14 cellular contexts compared by ENCODE assay signal in the genomic region with DNA sequence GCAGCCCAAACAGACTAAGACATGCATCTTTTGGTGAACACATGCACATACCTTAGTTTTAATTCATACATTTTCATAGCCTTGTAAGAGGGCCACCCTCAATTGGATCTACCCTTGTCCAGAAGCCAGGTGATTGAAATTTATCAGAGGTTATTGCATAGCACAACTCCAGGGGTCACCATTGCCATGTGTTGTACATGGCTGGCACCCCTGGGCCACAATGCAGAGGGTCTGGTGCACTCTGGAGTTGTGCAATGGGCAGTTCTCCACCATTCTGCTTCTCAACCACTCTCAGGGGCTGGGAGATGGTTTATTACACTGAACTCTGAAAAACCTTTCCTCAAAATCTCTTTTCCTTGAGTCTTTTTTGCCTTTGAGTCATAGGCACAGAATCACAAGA.
DNase-seq lines count a peak whose midpoint lies in the region; ATAC-seq and TF ChIP-seq lines count a peak whose summit lies in the region.
"Had no signal": no experiment of that assay in that cellular context is flagged by ENCODE, and none has a peak within 500 bp of the region (broad histone marks: within the 10 kb centered on the region; RNA-seq: fewer than 3 reads in every experiment).

No MANE protein-coding gene starts in this region.

- H3K4me1 Mint-ChIP-seq in WTC11, result peaks cover 4% of the 10 kb centered on the region
- no peaks in the 10 kb centered on the region for H3K4me1 Mint-ChIP-seq in activated naive CD8-positive, alpha-beta T cell treated with anti-CD3 and anti-CD28 coated beads for 36 hours
- H3K4me1 Mint-ChIP-seq: CD4-positive, alpha-beta memory T cell had no signal

- no peak overlapping the region for H3K27ac ChIP-seq in aorta (ENCODE audit: low read depth in 1 of 2, low read length in 2 of 2)
- H3K27ac ChIP-seq: C4-2B had no signal

- H3K4me1 ChIP-seq in aorta (ENCODE audit: control insufficient read depth in 1 of 2, insufficient read depth in 2 of 2, low read length in 2 of 2), result no peaks in the 10 kb centered on the region
- H3K4me1 ChIP-seq: BE2C had no signal

- intact Hi-C loops in aorta (cut with DNase I), result no loop called here

- H3K36me3 ChIP-seq in H7 (replicated peaks; ENCODE audit: control insufficient read depth, insufficient read depth, low read length) (no peaks in the 10 kb centered on the region), aorta (ENCODE audit: control insufficient read depth in 1 of 2, insufficient read depth in 2 of 2, low read length in 1 of 2) (no peaks in the 10 kb centered on the region)
- H3K36me3 ChIP-seq: BE2C had no signal

- no peaks in the 10 kb centered on the region for H3K36me3 Mint-ChIP-seq in WTC11
- H3K36me3 Mint-ChIP-seq in activated naive CD8-positive, alpha-beta T cell treated with anti-CD3 and anti-CD28 coated beads for 36 hours, result no peaks in the 10 kb centered on the region
- H3K36me3 Mint-ChIP-seq: CD4-positive, alpha-beta memory T cell had no signal

- no peaks in the 10 kb centered on the region; the same call in 1 of the 2 replicates for H3K27me3 ChIP-seq in H7 (ENCODE audit: control insufficient read depth, insufficient read depth, low read length)
- H3K27me3 ChIP-seq in aorta (ENCODE audit: control insufficient read depth in 1 of 2, insufficient read depth in 2 of 2, low read length in 1 of 2), result no peaks in the 10 kb centered on the region
- H3K27me3 ChIP-seq: BE2C had no signal

- POLR2A ChIA-PET in WTC11 (lab: Charles Lee), result no interaction called here

- CTCF ChIA-PET in WTC11 (lab: Charles Lee), result interaction anchor here (0.6 to 1.8 kb wide), 3 partner anchors 127 to 360 kb away, joined by 3 to 8 read pairs (median 4); no protein-coding TSS in a partner anchor

- H3K9me3 Mint-ChIP-seq in WTC11, result 0 out of 2 replicates have a peak, but pooled peaks cover 6% of the 10 kb centered on the region
- H3K9me3 Mint-ChIP-seq in activated naive CD8-positive, alpha-beta T cell treated with anti-CD3 and anti-CD28 coated beads for 36 hours, result peaks cover 3% of the 10 kb centered on the region

- DNase-seq in Daoy (ENCODE audit: low read depth) (peak; percentile 12), H7 (peak; percentile 43), WTC11 (ENCODE audit: low spot score) (no peak), iPS-NIHi7 (ENCODE audit: extremely low spot score) (peak; percentile 24), aorta (no peak)
- no peak for DNase-seq in activated naive CD8-positive, alpha-beta T cell treated with anti-CD3 and anti-CD28 coated beads for 36 hours
- DNase-seq: BE2C; CD4-positive, alpha-beta memory T cell; DND-41; GOT3; KBM-7 had no signal

- no peak overlapping the region for H3K4me3 Mint-ChIP-seq in WTC11
- H3K4me3 Mint-ChIP-seq in activated naive CD8-positive, alpha-beta T cell treated with anti-CD3 and anti-CD28 coated beads for 36 hours, result no peak overlapping the region
- H3K4me3 Mint-ChIP-seq: CD4-positive, alpha-beta memory T cell had no signal

- H3K9me3 ChIP-seq in aorta (ENCODE audit: control insufficient read depth, low read length), result no peaks in the 10 kb centered on the region
- H3K9me3 ChIP-seq: BE2C had no signal

- ATAC-seq in WTC11 (peak; percentile 36; the same call in 1 of the 2 replicates), aorta (ENCODE audit: low FRiP score) (no peak), GM21576 (IDR thresholded peaks at IDR 0.05; ENCODE audit: unreplicated experiment) (no peak)
- ATAC-seq: HCT116 had no signal

- H3K27me3 Mint-ChIP-seq in WTC11 (ENCODE audit: low read depth), result no peaks in the 10 kb centered on the region
- H3K27me3 Mint-ChIP-seq in activated naive CD8-positive, alpha-beta T cell treated with anti-CD3 and anti-CD28 coated beads for 36 hours, result no peaks in the 10 kb centered on the region
- H3K27me3 Mint-ChIP-seq: CD4-positive, alpha-beta memory T cell had no signal

- TF ChIP-seq CTCF in WTC11 (IDR thresholded peaks at IDR 0.05), result no peak

- no peak overlapping the region for H3K4me3 ChIP-seq in H7 (ENCODE audit: insufficient read depth, low read depth, low read length)
- H3K4me3 ChIP-seq in aorta (ENCODE audit: low read length in 2 of 2), result no peak overlapping the region

- H3K27ac Mint-ChIP-seq in WTC11, result no peak overlapping the region
- H3K27ac Mint-ChIP-seq in activated naive CD8-positive, alpha-beta T cell treated with anti-CD3 and anti-CD28 coated beads for 36 hours, result no peak overlapping the region
- H3K27ac Mint-ChIP-seq: CD4-positive, alpha-beta memory T cell had no signal

TF ChIP-seq in WTC11, 78 proteins besides CTCF, POLR2A, EP300 and RAD21 (continues in another document):
- TF ChIP-seq IRF2 (CRISPR knock-in tag; IDR thresholded peaks at IDR 0.05; ENCODE audit: borderline replicate concordance, low read depth), result no peak
- TF ChIP-seq, protein P1, sequence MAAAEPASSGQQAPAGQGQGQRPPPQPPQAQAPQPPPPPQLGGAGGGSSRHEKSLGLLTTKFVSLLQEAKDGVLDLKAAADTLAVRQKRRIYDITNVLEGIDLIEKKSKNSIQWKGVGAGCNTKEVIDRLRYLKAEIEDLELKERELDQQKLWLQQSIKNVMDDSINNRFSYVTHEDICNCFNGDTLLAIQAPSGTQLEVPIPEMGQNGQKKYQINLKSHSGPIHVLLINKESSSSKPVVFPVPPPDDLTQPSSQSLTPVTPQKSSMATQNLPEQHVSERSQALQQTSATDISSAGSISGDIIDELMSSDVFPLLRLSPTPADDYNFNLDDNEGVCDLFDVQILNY (CRISPR knock-in tag; IDR thresholded peaks at IDR 0.05), result no peak
- TF ChIP-seq, protein P2, sequence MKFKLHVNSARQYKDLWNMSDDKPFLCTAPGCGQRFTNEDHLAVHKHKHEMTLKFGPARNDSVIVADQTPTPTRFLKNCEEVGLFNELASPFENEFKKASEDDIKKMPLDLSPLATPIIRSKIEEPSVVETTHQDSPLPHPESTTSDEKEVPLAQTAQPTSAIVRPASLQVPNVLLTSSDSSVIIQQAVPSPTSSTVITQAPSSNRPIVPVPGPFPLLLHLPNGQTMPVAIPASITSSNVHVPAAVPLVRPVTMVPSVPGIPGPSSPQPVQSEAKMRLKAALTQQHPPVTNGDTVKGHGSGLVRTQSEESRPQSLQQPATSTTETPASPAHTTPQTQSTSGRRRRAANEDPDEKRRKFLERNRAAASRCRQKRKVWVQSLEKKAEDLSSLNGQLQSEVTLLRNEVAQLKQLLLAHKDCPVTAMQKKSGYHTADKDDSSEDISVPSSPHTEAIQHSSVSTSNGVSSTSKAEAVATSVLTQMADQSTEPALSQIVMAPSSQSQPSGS (CRISPR knock-in tag; IDR thresholded peaks at IDR 0.05; ENCODE audit: borderline replicate concordance, low read depth), result no peak
- TF ChIP-seq, protein P3, sequence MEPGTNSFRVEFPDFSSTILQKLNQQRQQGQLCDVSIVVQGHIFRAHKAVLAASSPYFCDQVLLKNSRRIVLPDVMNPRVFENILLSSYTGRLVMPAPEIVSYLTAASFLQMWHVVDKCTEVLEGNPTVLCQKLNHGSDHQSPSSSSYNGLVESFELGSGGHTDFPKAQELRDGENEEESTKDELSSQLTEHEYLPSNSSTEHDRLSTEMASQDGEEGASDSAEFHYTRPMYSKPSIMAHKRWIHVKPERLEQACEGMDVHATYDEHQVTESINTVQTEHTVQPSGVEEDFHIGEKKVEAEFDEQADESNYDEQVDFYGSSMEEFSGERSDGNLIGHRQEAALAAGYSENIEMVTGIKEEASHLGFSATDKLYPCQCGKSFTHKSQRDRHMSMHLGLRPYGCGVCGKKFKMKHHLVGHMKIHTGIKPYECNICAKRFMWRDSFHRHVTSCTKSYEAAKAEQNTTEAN (CRISPR knock-in tag; IDR thresholded peaks at IDR 0.05), result no peak
- TF ChIP-seq, protein P4, sequence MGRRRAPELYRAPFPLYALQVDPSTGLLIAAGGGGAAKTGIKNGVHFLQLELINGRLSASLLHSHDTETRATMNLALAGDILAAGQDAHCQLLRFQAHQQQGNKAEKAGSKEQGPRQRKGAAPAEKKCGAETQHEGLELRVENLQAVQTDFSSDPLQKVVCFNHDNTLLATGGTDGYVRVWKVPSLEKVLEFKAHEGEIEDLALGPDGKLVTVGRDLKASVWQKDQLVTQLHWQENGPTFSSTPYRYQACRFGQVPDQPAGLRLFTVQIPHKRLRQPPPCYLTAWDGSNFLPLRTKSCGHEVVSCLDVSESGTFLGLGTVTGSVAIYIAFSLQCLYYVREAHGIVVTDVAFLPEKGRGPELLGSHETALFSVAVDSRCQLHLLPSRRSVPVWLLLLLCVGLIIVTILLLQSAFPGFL (CRISPR knock-in tag; IDR thresholded peaks at IDR 0.05; ENCODE audit: borderline replicate concordance), result no peak
- TF ChIP-seq, protein P5, sequence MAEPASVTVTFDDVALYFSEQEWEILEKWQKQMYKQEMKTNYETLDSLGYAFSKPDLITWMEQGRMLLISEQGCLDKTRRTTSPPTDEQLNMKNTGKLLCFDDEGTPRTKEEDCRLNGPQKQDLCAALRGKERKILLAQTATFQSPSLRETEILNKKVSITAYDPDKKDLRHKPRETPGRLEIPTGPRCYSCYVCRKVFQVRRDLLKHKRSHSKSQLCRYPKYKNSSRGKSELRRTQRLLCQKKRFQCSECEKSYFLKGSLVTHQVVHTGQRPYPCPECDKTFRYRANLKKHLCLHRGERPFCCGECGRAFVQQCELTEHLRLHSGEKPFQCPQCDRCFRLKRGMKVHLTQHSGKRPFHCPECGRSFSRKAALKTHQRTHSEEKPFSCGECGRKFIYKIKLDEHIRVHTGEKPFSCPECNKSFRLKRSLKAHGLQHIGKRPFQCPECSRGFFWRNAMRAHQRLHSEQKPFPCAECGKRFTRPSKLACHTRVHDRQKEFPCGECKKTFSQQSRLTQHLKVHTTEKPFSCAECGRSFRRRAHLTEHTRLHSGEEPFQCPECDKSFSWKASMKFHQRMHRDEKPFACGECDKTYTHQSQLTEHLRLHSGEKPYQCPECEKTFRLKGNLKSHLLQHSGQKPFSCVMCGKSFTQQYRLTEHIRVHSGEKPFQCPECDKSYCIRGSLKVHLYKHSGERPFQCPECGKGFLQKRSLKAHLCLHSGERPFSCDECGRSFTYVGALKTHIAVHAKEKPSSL (CRISPR knock-in tag; conservative IDR thresholded peaks at IDR 0.05), result no peak
- no peak for TF ChIP-seq RELA (CRISPR knock-in tag; IDR thresholded peaks at IDR 0.05; ENCODE audit: borderline replicate concordance)
- no peak for TF ChIP-seq FOXJ3 (CRISPR knock-in tag; IDR thresholded peaks at IDR 0.05; ENCODE audit: borderline replicate concordance)
- no peak for TF ChIP-seq ETV6 (CRISPR knock-in tag; IDR thresholded peaks at IDR 0.05)
- TF ChIP-seq, protein P6, sequence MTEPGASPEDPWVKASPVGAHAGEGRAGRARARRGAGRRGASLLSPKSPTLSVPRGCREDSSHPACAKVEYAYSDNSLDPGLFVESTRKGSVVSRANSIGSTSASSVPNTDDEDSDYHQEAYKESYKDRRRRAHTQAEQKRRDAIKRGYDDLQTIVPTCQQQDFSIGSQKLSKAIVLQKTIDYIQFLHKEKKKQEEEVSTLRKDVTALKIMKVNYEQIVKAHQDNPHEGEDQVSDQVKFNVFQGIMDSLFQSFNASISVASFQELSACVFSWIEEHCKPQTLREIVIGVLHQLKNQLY (CRISPR knock-in tag; IDR thresholded peaks at IDR 0.05), result no peak

Comparison
In these comparisons a context has a peak if more than half of its experiments do, and no peak if none do; other contexts are left out.
1. DNase-seq: peak in Daoy (single experiment), H7 (single experiment) and iPS-NIHi7 (single experiment); none in WTC11 (single experiment), aorta (0 of 2) and activated naive CD8-positive, alpha-beta T cell treated with anti-CD3 and anti-CD28 coated beads for 36 hours (single experiment).